1 cellular context compared by ENCODE assay signal in the genomic region with DNA sequence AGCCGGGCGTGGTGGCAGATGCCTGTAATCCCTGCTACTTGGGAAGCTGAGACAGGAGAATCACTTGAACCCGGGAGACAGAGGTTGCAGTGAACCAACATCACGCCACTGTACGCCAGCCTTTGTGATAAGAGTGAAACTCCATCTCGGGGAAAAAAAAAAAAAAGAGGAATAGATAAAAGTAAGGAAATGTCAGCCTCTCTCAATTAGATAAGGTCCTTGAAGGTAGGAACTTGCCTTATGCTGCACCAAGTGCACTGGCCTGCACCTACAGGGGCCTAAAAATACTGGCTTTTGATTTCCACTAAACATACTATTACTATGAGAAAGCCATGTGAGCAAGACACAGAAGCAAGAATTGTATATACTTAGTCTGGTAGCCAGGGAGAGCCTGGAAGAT.
TF ChIP-seq lines count a peak whose summit lies in the region.

No MANE protein-coding gene starts in this region.

TF ChIP-seq in WTC11, 78 proteins besides CTCF, POLR2A, EP300 and RAD21 (continued from another document):
- TF ChIP-seq, protein P1, sequence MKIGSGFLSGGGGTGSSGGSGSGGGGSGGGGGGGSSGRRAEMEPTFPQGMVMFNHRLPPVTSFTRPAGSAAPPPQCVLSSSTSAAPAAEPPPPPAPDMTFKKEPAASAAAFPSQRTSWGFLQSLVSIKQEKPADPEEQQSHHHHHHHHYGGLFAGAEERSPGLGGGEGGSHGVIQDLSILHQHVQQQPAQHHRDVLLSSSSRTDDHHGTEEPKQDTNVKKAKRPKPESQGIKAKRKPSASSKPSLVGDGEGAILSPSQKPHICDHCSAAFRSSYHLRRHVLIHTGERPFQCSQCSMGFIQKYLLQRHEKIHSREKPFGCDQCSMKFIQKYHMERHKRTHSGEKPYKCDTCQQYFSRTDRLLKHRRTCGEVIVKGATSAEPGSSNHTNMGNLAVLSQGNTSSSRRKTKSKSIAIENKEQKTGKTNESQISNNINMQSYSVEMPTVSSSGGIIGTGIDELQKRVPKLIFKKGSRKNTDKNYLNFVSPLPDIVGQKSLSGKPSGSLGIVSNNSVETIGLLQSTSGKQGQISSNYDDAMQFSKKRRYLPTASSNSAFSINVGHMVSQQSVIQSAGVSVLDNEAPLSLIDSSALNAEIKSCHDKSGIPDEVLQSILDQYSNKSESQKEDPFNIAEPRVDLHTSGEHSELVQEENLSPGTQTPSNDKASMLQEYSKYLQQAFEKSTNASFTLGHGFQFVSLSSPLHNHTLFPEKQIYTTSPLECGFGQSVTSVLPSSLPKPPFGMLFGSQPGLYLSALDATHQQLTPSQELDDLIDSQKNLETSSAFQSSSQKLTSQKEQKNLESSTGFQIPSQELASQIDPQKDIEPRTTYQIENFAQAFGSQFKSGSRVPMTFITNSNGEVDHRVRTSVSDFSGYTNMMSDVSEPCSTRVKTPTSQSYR (CRISPR knock-in tag; IDR thresholded peaks at IDR 0.05), result no peak
- no peak for TF ChIP-seq FOXP1 (CRISPR knock-in tag; IDR thresholded peaks at IDR 0.05; ENCODE audit: borderline replicate concordance)
